ENCODE assay signal across 8 cellular contexts in the genomic region with DNA sequence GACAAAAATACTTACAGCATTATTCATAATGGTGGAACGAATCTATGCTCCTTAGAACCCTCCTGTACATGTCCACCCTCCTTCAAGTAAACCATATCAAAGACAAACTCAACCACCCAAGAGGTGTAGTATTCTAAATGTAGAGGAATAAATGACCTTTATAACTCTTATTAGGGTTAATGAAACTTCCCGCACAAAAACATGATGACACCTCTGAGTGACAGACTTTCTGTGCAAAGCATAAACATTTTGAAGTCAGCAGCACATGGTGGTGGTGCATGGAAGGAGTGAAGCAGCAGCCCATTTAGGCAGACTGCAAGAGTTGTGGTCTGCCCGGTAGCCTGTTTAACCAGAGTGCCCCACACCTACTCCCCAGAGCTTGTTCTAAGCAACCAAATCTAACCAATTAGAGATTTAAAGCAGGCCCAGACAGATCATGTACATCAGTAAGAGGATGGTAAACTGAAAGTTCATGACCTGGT.
DNase-seq lines count a peak whose midpoint lies in the region; ATAC-seq, FAIRE-seq and TF ChIP-seq lines count a peak whose summit lies in the region.

No MANE protein-coding gene starts in this region.

- H3K27me3 ChIP-seq in OCI-LY1 (ENCODE audit: insufficient read depth, low read length) (no peaks in the 10 kb centered on the region), endocrine pancreas (ENCODE audit: control insufficient read depth, insufficient read depth, low read length) (peaks cover 2% of the 10 kb centered on the region), rectal smooth muscle tissue (ENCODE audit: control insufficient read depth, insufficient read depth, low read length) (no peaks in the 10 kb centered on the region)

- no peaks in the 10 kb centered on the region for H3K9me2 ChIP-seq in OCI-LY1 (ENCODE audit: low read depth, low read length)

- no peak for FAIRE-seq in RCC 7860 (lab: Jason Lieb, UNC)

- H3K79me2 ChIP-seq in OCI-LY1 (ENCODE audit: insufficient read depth, low read length): peaks cover 9% of the 10 kb centered on the region

- DNase-seq in RCC 7860 (ENCODE audit: low spot score): no peak
- DNase-seq in NCI-H2196 (lab: John Stamatoyannopoulos, UW; ENCODE audit: unreplicated experiment): no peak

- H2AFZ ChIP-seq in OCI-LY1 (ENCODE audit: low read length): peak overlapping the region; percentile 89; the same call in 1 of the 2 replicates

- H3K4me1 ChIP-seq in OCI-LY1 (ENCODE audit: insufficient read depth, low read length, severe bottlenecking) (peaks cover 29% of the 10 kb centered on the region), endocrine pancreas (ENCODE audit: control insufficient read depth, insufficient read depth, low read length) (no peaks in the 10 kb centered on the region), rectal smooth muscle tissue (ENCODE audit: control insufficient read depth, insufficient read depth, low read length) (peaks cover 3% of the 10 kb centered on the region)

- no peaks in the 10 kb centered on the region for H3F3A ChIP-seq in OCI-LY1 (ENCODE audit: insufficient read depth, low read length)

- peak; percentile 5 for ATAC-seq in GM18499 (IDR thresholded peaks at IDR 0.05; ENCODE audit: insufficient read depth, unreplicated experiment)
- ATAC-seq in HG03045 (IDR thresholded peaks at IDR 0.05; ENCODE audit: unreplicated experiment): no peak
- no peak for ATAC-seq in GM19351 (IDR thresholded peaks at IDR 0.05; ENCODE audit: unreplicated experiment)

- peak overlapping the region; percentile 70 for H3K4me2 ChIP-seq in OCI-LY1 (ENCODE audit: low read length)

- H3K9ac ChIP-seq in OCI-LY1 (ENCODE audit: low read length): peak overlapping the region; percentile 59
- peak overlapping the region; percentile 61 for H3K9ac ChIP-seq in endocrine pancreas (ENCODE audit: control insufficient read depth, insufficient read depth, low read length)
- no peak overlapping the region for H3K9ac ChIP-seq in rectal smooth muscle tissue (ENCODE audit: low read length)

- no peak for TF ChIP-seq CTCF in OCI-LY1 (IDR thresholded peaks at IDR 0.05; ENCODE audit: low read length)

- H3K27ac ChIP-seq in OCI-LY1 (ENCODE audit: low read depth, low read length, poor library complexity, severe bottlenecking) (peak overlapping the region; percentile 24), rectal smooth muscle tissue (ENCODE audit: low read depth, low read length) (peak overlapping the region; percentile 88)

- no peaks in the 10 kb centered on the region for H4K20me1 ChIP-seq in OCI-LY1 (ENCODE audit: insufficient read depth, low read length)

- no peaks in the 10 kb centered on the region for H3K9me3 ChIP-seq in OCI-LY1 (ENCODE audit: low read length)
- H3K9me3 ChIP-seq in endocrine pancreas (ENCODE audit: control insufficient read depth, low read length): no peaks in the 10 kb centered on the region

- peak overlapping the region; percentile 93 for H3K4me3 ChIP-seq in OCI-LY1 (ENCODE audit: low read depth, low read length, poor library complexity, severe bottlenecking)
- peak overlapping the region; percentile 66 for H3K4me3 ChIP-seq in endocrine pancreas (ENCODE audit: control insufficient read depth, insufficient read depth, low read length)
- H3K4me3 ChIP-seq in rectal smooth muscle tissue (ENCODE audit: low read length): peak overlapping the region; percentile 100

- H3K36me3 ChIP-seq in OCI-LY1 (ENCODE audit: insufficient read depth, low read length) (peaks cover 6% of the 10 kb centered on the region; the same call in 1 of the 2 replicates), endocrine pancreas (ENCODE audit: control insufficient read depth, insufficient read depth, low read length) (no peaks in the 10 kb centered on the region), rectal smooth muscle tissue (ENCODE audit: control insufficient read depth, insufficient read depth, low read length) (peaks cover 5% of the 10 kb centered on the region)
